1 cellular context compared by ENCODE assay signal in genomic region chr3:61947456-61947855, GRCh38.
TF ChIP-seq lines count a peak whose summit lies in the region.

No MANE protein-coding gene starts in this region.

TF ChIP-seq in GM23338, 12 proteins besides CTCF, POLR2A, EP300 and RAD21 (continued from another document):
- TF ChIP-seq ZNF462 (CRISPR knock-in tag; IDR thresholded peaks at IDR 0.05): no peak
- no peak for TF ChIP-seq REST (IDR thresholded peaks at IDR 0.05; ENCODE audit: unreplicated experiment)
